ENCODE assay signal across 4 cellular contexts in genomic region chr10:122903861-122904260, GRCh38. TPM values are rescaled to one million over a fixed set of nuclear protein-coding genes. Genes with fewer than 3 reads are reported as not detected.
"Had no signal": no experiment of that assay in that cellular context is flagged by ENCODE, and none has a peak within 500 bp of the region (broad histone marks: within the 10 kb centered on the region; RNA-seq: fewer than 3 reads in every experiment).

No MANE protein-coding gene starts in this region.

RNA-seq across cellular contexts. Expression of gene FAM24A, which starts 6.5 kb away (rescaled TPM):
- total RNA-seq: HT-29, HT1080, IMR-90 had no signal
- polyA plus RNA-seq: IgD-negative memory B cell, IMR-90 had no signal

RNA-seq across cellular contexts. Expression of gene FAM24B, which starts 24.5 kb away (rescaled TPM):
- total RNA-seq: HT-29 had no signal

RNA-seq across cellular contexts. Expression of gene CUZD1, which starts 58.2 kb away (rescaled TPM):
- total RNA-seq: HT-29 had no signal
